15 cellular contexts compared by ENCODE assay signal in the genomic region with DNA sequence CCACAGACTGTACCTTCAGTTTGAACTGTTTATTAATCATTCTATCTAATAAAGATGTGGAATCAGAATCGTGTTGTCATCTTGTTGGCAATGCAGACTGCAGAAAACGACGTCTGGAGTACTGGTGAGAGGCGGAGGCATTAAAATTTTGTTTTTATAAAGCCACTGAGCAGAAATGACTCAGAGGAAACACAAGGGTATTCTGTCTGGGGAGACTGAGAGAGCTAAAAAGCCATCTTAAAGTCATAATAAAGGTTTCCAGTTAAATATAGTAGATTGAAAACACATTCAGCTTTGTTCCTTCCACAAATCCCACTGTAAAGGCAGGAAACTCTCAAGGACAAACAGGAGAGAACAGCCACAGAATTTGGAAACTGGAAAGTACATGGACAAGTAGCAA.
DNase-seq lines count a peak whose midpoint lies in the region; ATAC-seq and TF ChIP-seq lines count a peak whose summit lies in the region.
"Had no signal": no experiment of that assay in that cellular context is flagged by ENCODE, and none has a peak within 500 bp of the region (broad histone marks: within the 10 kb centered on the region; RNA-seq: fewer than 3 reads in every experiment).

No MANE protein-coding gene starts in this region.

- no peaks in the 10 kb centered on the region for H3K27me3 ChIP-seq in fibroblast of lung (ENCODE audit: control insufficient read depth, insufficient read depth, low read length)
- no peaks in the 10 kb centered on the region for H3K27me3 ChIP-seq in skeletal muscle satellite cell (ENCODE audit: control insufficient read depth, insufficient read depth, low read length)
- no peaks in the 10 kb centered on the region for H3K27me3 ChIP-seq in gastrocnemius medialis
- H3K27me3 ChIP-seq: suprapubic skin had no signal

- H3K27me3 Mint-ChIP-seq in activated T-helper 2 cell treated with anti-CD3 and anti-CD28 coated beads, Interferon-gamma antibody, Interleukin-2, Interleukin-4, amounts not matched to agents 10 μg/mL and 5 μg/mL and 100 μg/mL, durations not matched to agents 14 hours and 24 hours and 36 hours (ENCODE audit: low read depth), result no peaks in the 10 kb centered on the region

- no peaks in the 10 kb centered on the region for H3K79me2 ChIP-seq in fibroblast of lung (ENCODE audit: control insufficient read depth, insufficient read depth, low read length)

- peaks cover 9% of the 10 kb centered on the region for H3K4me1 Mint-ChIP-seq in activated T-helper 2 cell treated with anti-CD3 and anti-CD28 coated beads, Interferon-gamma antibody, Interleukin-2, Interleukin-4, amounts not matched to agents 10 μg/mL and 5 μg/mL and 100 μg/mL, durations not matched to agents 14 hours and 24 hours and 36 hours (ENCODE audit: low read depth)

- H3K9me3 Mint-ChIP-seq in activated T-helper 2 cell treated with anti-CD3 and anti-CD28 coated beads, Interferon-gamma antibody, Interleukin-2, Interleukin-4, amounts not matched to agents 10 μg/mL and 5 μg/mL and 100 μg/mL, durations not matched to agents 14 hours and 24 hours and 36 hours, result peaks cover 28% of the 10 kb centered on the region

- no peaks in the 10 kb centered on the region for H3K36me3 ChIP-seq in fibroblast of lung (ENCODE audit: control insufficient read depth, insufficient read depth, low read length)
- peaks cover 10% of the 10 kb centered on the region for H3K36me3 ChIP-seq in skeletal muscle satellite cell (ENCODE audit: insufficient read depth, low read length)
- no peaks in the 10 kb centered on the region for H3K36me3 ChIP-seq in gastrocnemius medialis
- H3K36me3 ChIP-seq: WERI-Rb-1 had no signal

- H3K36me3 Mint-ChIP-seq in activated T-helper 2 cell treated with anti-CD3 and anti-CD28 coated beads, Interferon-gamma antibody, Interleukin-2, Interleukin-4, amounts not matched to agents 10 μg/mL and 5 μg/mL and 100 μg/mL, durations not matched to agents 14 hours and 24 hours and 36 hours (ENCODE audit: low read depth), result peaks cover 36% of the 10 kb centered on the region

- in situ Hi-C loops in gastrocnemius medialis (cut with MboI; ENCODE audit: low sequenced_read_pairs in 4 of 4), result no loop called here

- CTCF ChIA-PET in RWPE1 (lab: Yijun Ruan, JAX), result no interaction called here

- no peak overlapping the region for H3K27ac Mint-ChIP-seq in activated T-helper 2 cell treated with anti-CD3 and anti-CD28 coated beads, Interferon-gamma antibody, Interleukin-2, Interleukin-4, amounts not matched to agents 10 μg/mL and 5 μg/mL and 100 μg/mL, durations not matched to agents 14 hours and 24 hours and 36 hours
- H3K27ac Mint-ChIP-seq: brain had no signal

- no peak overlapping the region for H3K4me3 ChIP-seq in fibroblast of lung (replicated peaks in 1 of 4; ENCODE audit: control extremely low read depth in 1 of 4, insufficient read depth in 1 of 4, low read depth in 3 of 4, low read length in 4 of 4)
- H3K4me3 ChIP-seq in skeletal muscle satellite cell (ENCODE audit: low read length), result peak overlapping the region; percentile 3
- no peak overlapping the region for H3K4me3 ChIP-seq in gastrocnemius medialis
- H3K4me3 ChIP-seq: suprapubic skin had no signal

- no peaks in the 10 kb centered on the region for H3K9me3 ChIP-seq in fibroblast of lung (ENCODE audit: control insufficient read depth, insufficient read depth, low read depth, low read length)
- peaks cover 8% of the 10 kb centered on the region for H3K9me3 ChIP-seq in skeletal muscle satellite cell (replicated peaks; ENCODE audit: low read length)
- peaks cover 0 to 5% (median 0%) of the 10 kb centered on the region in 3 donors for H3K9me3 ChIP-seq in gastrocnemius medialis

- H3K4me2 ChIP-seq in fibroblast of lung (ENCODE audit: extremely low read depth, insufficient read depth, low read length) (no peak overlapping the region), skeletal muscle satellite cell (ENCODE audit: low read length) (peak overlapping the region; percentile 66)

- POLR2A ChIA-PET in RWPE1 (lab: Yijun Ruan, JAX; ENCODE audit: low non-redundant PET), result no interaction called here

- H4K20me1 ChIP-seq in fibroblast of lung (ENCODE audit: control insufficient read depth, extremely low read depth, insufficient read depth, low read length), result no peaks in the 10 kb centered on the region

- H3K4me1 ChIP-seq in fibroblast of lung (ENCODE audit: control insufficient read depth, extremely low read depth, insufficient read depth, low read length), result no peaks in the 10 kb centered on the region
- H3K4me1 ChIP-seq in skeletal muscle satellite cell (ENCODE audit: control insufficient read depth, insufficient read depth, low read length), result peaks cover 24% of the 10 kb centered on the region
- H3K4me1 ChIP-seq in gastrocnemius medialis, result no peaks in the 10 kb centered on the region

- TF ChIP-seq POLR2A in gastrocnemius medialis (IDR thresholded peaks at IDR 0.05), result no peak

- H3K27ac ChIP-seq in RWPE1, result peak overlapping the region; percentile 25; the same call in 1 of the 2 replicates
- no peak overlapping the region for H3K27ac ChIP-seq in fibroblast of lung (ENCODE audit: insufficient read depth, low read length)
- no peak overlapping the region for H3K27ac ChIP-seq in gastrocnemius medialis
- H3K27ac ChIP-seq: suprapubic skin, WERI-Rb-1 had no signal

- H3K4me3 Mint-ChIP-seq in activated T-helper 2 cell treated with anti-CD3 and anti-CD28 coated beads, Interferon-gamma antibody, Interleukin-2, Interleukin-4, amounts not matched to agents 10 μg/mL and 5 μg/mL and 100 μg/mL, durations not matched to agents 14 hours and 24 hours and 36 hours (ENCODE audit: low read depth), result no peak overlapping the region
- H3K4me3 Mint-ChIP-seq: brain had no signal

- TF ChIP-seq CTCF in RWPE1 (conservative IDR thresholded peaks at IDR 0.05; ENCODE audit: low read depth), result no peak
- TF ChIP-seq CTCF in fibroblast of lung (conservative IDR thresholded peaks at IDR 0.05 in 1 of 2, IDR thresholded peaks at IDR 0.05 in 1 of 2; ENCODE audit: low read depth in 1 of 2, low read length in 2 of 2), result no peak
- no peak for TF ChIP-seq CTCF in gastrocnemius medialis (IDR thresholded peaks at IDR 0.05 in 4 of 5, conservative IDR thresholded peaks at IDR 0.05 in 1 of 5)

- no peak overlapping the region for H3K9ac ChIP-seq in fibroblast of lung (ENCODE audit: insufficient read depth, low read length)
- H3K9ac ChIP-seq in skeletal muscle satellite cell (ENCODE audit: low read depth, low read length), result peak overlapping the region; percentile 56

- ATAC-seq in gastrocnemius medialis, result no peak
- ATAC-seq in GM18873 (IDR thresholded peaks at IDR 0.05; ENCODE audit: low FRiP score, unreplicated experiment), result no peak
- ATAC-seq: HCT116, HepG2 had no signal

- intact Hi-C loops in activated T-helper 2 cell treated with anti-CD3 and anti-CD28 coated beads, Interferon-gamma antibody, Interleukin-2, Interleukin-4, amounts not matched to agents 10 μg/mL and 5 μg/mL and 100 μg/mL, durations not matched to agents 14 hours and 24 hours and 36 hours (cut with micrococcal nuclease), result no loop called here
- intact Hi-C loops in gastrocnemius medialis (cut with DNase I; ENCODE audit: low total_unique reads), result no loop called here

- DNase-seq in GM03348 (ENCODE audit: low spot score) (peak; percentile 79), RWPE1 (ENCODE audit: low spot score) (no peak), fibroblast of lung (ENCODE audit: low read depth in 2 of 2) (peak; percentile 11 to 72), gastrocnemius medialis (no peak)
- DNase-seq in activated T-helper 2 cell treated with anti-CD3 and anti-CD28 coated beads, Interferon-gamma antibody, Interleukin-2, Interleukin-4, amounts not matched to agents 10 μg/mL and 5 μg/mL and 100 μg/mL, durations not matched to agents 14 hours and 24 hours and 36 hours (ENCODE audit: low spot score), result no peak
- DNase-seq: activated T-cell treated with anti-CD3 and anti-CD28 coated beads, Interleukin-2, amount 50 U/mL, for 1 hour; NCI-H146; NCI-H82; WERI-Rb-1 had no signal

- H2AFZ ChIP-seq in fibroblast of lung (ENCODE audit: low read length), result no peak overlapping the region

Comparison
In these comparisons a context has a peak if more than half of its experiments do, and no peak if none do; other contexts are left out.
1. DNase-seq: peak in GM03348 (single experiment) and fibroblast of lung (2 of 2); none in RWPE1 (single experiment), activated T-helper 2 cell treated with anti-CD3 and anti-CD28 coated beads, Interferon-gamma antibody, Interleukin-2, Interleukin-4, amounts not matched to agents 10 μg/mL and 5 μg/mL and 100 μg/mL, durations not matched to agents 14 hours and 24 hours and 36 hours (single experiment) and gastrocnemius medialis (0 of 2).